In the genomic region with DNA sequence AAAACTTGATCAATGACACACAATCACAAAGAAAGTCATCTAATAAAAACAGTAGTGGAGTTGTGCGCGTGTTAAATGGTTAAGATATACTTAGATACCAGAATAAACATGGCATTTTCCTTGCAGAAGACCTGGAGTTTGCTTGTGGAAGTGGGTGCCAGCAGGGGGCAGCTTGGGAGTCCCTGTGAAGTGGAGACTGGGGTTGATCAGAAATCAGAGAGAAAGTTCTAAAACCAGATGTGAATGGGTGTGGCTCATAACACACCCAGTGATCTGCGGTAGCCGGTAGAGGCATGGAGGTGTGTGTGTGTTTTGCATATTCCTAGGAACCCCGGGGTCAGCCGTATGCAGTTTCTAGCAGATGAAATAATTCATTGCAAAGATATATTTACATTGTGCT, we compare ENCODE assay signal across 8 cellular contexts.
DNase-seq lines count a peak whose midpoint lies in the region; ATAC-seq and TF ChIP-seq lines count a peak whose summit lies in the region.

No MANE protein-coding gene starts in this region.

- no peaks in the 10 kb centered on the region for H3K9me3 ChIP-seq in suprapubic skin

- no peaks in the 10 kb centered on the region for H3K36me3 ChIP-seq in suprapubic skin

- H3K27me3 ChIP-seq in suprapubic skin: no peaks in the 10 kb centered on the region

- no peak for TF ChIP-seq POLR2A in suprapubic skin (IDR thresholded peaks at IDR 0.05)

- DNase-seq in GM10266 (ENCODE audit: extremely low spot score) (no peak), RPMI7951 (ENCODE audit: low read depth) (peak; percentile 62), left kidney (ENCODE audit: low read depth, low spot score) (peak; percentile 56), NCI-H1417 treated with DMSO at 0.1 percent for 48 hours (lab: John Stamatoyannopoulos, UW) (no peak), suprapubic skin (ENCODE audit: low spot score in 2 of 2) (no peak)
- DNase-seq in activated naive CD8-positive, alpha-beta T cell treated with anti-CD3 and anti-CD28 coated beads, Interleukin-2, amount 50 U/mL, for 16 hours (ENCODE audit: low read depth, low spot score): peak; percentile 12
- peak; percentile 4 to 19 for DNase-seq in stimulated activated CD8-positive, alpha-beta memory T cell treated with anti-CD3 and anti-CD28 coated beads, Interleukin-4, amount 100 ng/mL, for 1 hour (ENCODE audit: low read depth in 2 of 2, low spot score in 1 of 2)

- no peak overlapping the region for H3K4me3 ChIP-seq in suprapubic skin

- TF ChIP-seq CTCF in GM10266 (IDR thresholded peaks at IDR 0.05; ENCODE audit: control insufficient read depth, insufficient read depth, low read depth, missing control alignments) (peak; percentile 17), suprapubic skin (IDR thresholded peaks at IDR 0.05) (peak in 1 of 2 donors; percentile 15)

- H3K27ac ChIP-seq in suprapubic skin: no peak overlapping the region

- H3K4me1 ChIP-seq in suprapubic skin: no peaks in the 10 kb centered on the region

- ATAC-seq in GM19463 (IDR thresholded peaks at IDR 0.05; ENCODE audit: unreplicated experiment): no peak

- no peak for TF ChIP-seq EP300 in suprapubic skin (IDR thresholded peaks at IDR 0.05)

- WGBS in suprapubic skin: 52% methylated on average over 6 of the region's 6 CpGs

Comparison
In these comparisons a context has a peak if more than half of its experiments do, and no peak if none do; other contexts are left out.
1. DNase-seq: peak in RPMI7951 (single experiment), activated naive CD8-positive, alpha-beta T cell treated with anti-CD3 and anti-CD28 coated beads, Interleukin-2, amount 50 U/mL, for 16 hours (single experiment), left kidney (single experiment) and stimulated activated CD8-positive, alpha-beta memory T cell treated with anti-CD3 and anti-CD28 coated beads, Interleukin-4, amount 100 ng/mL, for 1 hour (2 of 2); none in GM10266 (single experiment), NCI-H1417 treated with DMSO at 0.1 percent for 48 hours (single experiment) and suprapubic skin (0 of 2).